ENCODE assay signal across 34 cellular contexts in the genomic region with DNA sequence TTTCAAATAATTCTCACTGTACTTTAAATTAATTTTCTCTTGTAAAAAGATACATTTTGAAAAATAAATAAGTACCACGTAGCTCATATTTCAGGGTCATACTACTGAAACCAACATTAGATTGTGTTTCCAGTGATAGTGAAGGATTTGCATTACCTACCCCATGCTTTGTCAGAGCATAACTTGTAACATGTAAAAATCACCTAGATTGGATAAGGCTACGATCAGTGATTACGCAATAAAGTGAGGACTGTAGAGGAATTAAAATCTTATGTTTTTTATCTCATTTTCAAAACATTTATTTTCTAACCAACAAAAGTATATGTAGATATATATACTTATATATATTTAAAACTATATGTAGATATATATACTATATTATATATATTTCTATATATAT.
"Had no signal": no experiment of that assay in that cellular context is flagged by ENCODE, and none has a peak within 500 bp of the region (broad histone marks: within the 10 kb centered on the region; RNA-seq: fewer than 3 reads in every experiment).

No MANE protein-coding gene starts in this region.

- H3K4me1 ChIP-seq: ascending aorta, breast epithelium, colonic mucosa, esophagus squamous epithelium, gastrocnemius medialis, heart left ventricle had no signal

- H3K4me3 Mint-ChIP-seq: activated B cell treated with CpG ODN at 0.5 μM for 24 hours; activated CD8-positive, alpha-beta memory T cell treated with anti-CD3 and anti-CD28 coated beads, Interleukin-2, amount 10 ng/mL, durations not matched to agents 7 days and 5 days; activated CD8-positive, alpha-beta T cell treated with anti-CD3 and anti-CD28 coated beads, Interleukin-2, amount 10 ng/mL, durations not matched to agents 7 days and 5 days; activated naive CD4-positive, alpha-beta T cell treated with anti-CD3 and anti-CD28 coated beads for 36 hours; activated naive CD8-positive, alpha-beta T cell treated with anti-CD3 and anti-CD28 coated beads, Interleukin-2, amount 10 ng/mL, durations not matched to agents 7 days and 5 days; activated T-helper 1 cell treated with anti-CD3 and anti-CD28 coated beads, Interleukin-12 subunit alpha, Interleukin-12 subunit beta, Interleukin-2, Interleukin-4 antibody, amounts not matched to agents 30 ng/mL and 10 ng/mL and 1 ng/mL, durations not matched to agents 14 hours and 24 hours and 36 hours; brain had no signal

- H3K79me2 ChIP-seq: hepatocyte had no signal

- H3K27ac ChIP-seq: ascending aorta, breast epithelium, cardiac muscle cell, colonic mucosa, epithelial cell of prostate, esophagus squamous epithelium, gastrocnemius medialis, heart left ventricle, hepatocyte, WERI-Rb-1 had no signal

- H2AFZ ChIP-seq: hepatocyte had no signal

- H3K4me1 Mint-ChIP-seq: activated B cell treated with CpG ODN at 0.5 μM for 24 hours; activated CD8-positive, alpha-beta memory T cell treated with anti-CD3 and anti-CD28 coated beads, Interleukin-2, amount 10 ng/mL, durations not matched to agents 7 days and 5 days; activated naive CD8-positive, alpha-beta T cell treated with anti-CD3 and anti-CD28 coated beads, Interleukin-2, amount 10 ng/mL, durations not matched to agents 7 days and 5 days; brain had no signal

- H3K27me3 Mint-ChIP-seq: activated B cell treated with CpG ODN at 0.5 μM for 24 hours; activated naive CD8-positive, alpha-beta T cell treated with anti-CD3 and anti-CD28 coated beads, Interleukin-2, amount 10 ng/mL, durations not matched to agents 7 days and 5 days; brain had no signal

- ATAC-seq: activated CD4-positive, CD25-positive, alpha-beta regulatory T cell treated with anti-CD3 and anti-CD28 coated beads, Interleukin-2, amount 50 U/mL, for 24 hours; activated CD8-positive, alpha-beta memory T cell treated with anti-CD3 and anti-CD28 coated beads, Interleukin-2, amount 10 ng/mL, durations not matched to agents 7 days and 5 days; activated CD8-positive, alpha-beta T cell treated with anti-CD3 and anti-CD28 coated beads, Interleukin-2, amount 10 ng/mL, durations not matched to agents 7 days and 5 days; activated naive CD4-positive, alpha-beta T cell treated with anti-CD3 and anti-CD28 coated beads, Interleukin-2, amount 50 U/mL, for 72 hours; gastrocnemius medialis; heart left ventricle had no signal

- H3K27me3 ChIP-seq: ascending aorta, breast epithelium, cardiac muscle cell, colonic mucosa, esophagus squamous epithelium, gastrocnemius medialis, heart left ventricle, hepatocyte had no signal

- DNase-seq: activated B cell treated with CpG ODN at 0.5 μM for 24 hours; activated CD4-positive, alpha-beta T cell treated with anti-CD3 and anti-CD28 coated beads for 48 hours; activated CD4-positive, alpha-beta T cell treated with anti-CD3 and anti-CD28 coated beads, Interleukin-2, amount 50 U/mL, for 1 hour; activated CD4-positive, alpha-beta T cell treated with anti-CD3 and anti-CD28 coated beads, Interleukin-2, amount 50 U/mL, for 48 hours; activated CD8-positive, alpha-beta memory T cell treated with anti-CD3 and anti-CD28 coated beads, Interleukin-2, amount 10 ng/mL, durations not matched to agents 7 days and 5 days; activated CD8-positive, alpha-beta memory T cell treated with anti-CD3 and anti-CD28 coated beads, Interleukin-2, amount 50 U/mL, for 4 hours; activated CD8-positive, alpha-beta T cell treated with anti-CD3 and anti-CD28 coated beads, Interleukin-2, amount 10 ng/mL, durations not matched to agents 7 days and 5 days; activated effector memory CD4-positive, alpha-beta T cell treated with anti-CD3 and anti-CD28 coated beads, Interleukin-2, amount 50 U/mL, for 16 hours; activated naive CD4-positive, alpha-beta T cell treated with anti-CD3 and anti-CD28 coated beads for 36 hours; activated naive CD8-positive, alpha-beta T cell treated with anti-CD3 and anti-CD28 coated beads, Interleukin-2, amount 10 ng/mL, durations not matched to agents 7 days and 5 days; activated T-cell treated with anti-CD3 and anti-CD28 coated beads, Interleukin-2, amount 50 U/mL, for 1 hour; activated T-cell treated with anti-CD3 and anti-CD28 coated beads, Interleukin-2, amount 50 U/mL, for 48 hours; central memory CD4-positive, alpha-beta T cell; cerebellar nuclear complex; colonic mucosa; effector CD8-positive, alpha-beta T cell; esophagus squamous epithelium; gastrocnemius medialis; glutamatergic neuron; heart left ventricle; T-helper 2 cell; WERI-Rb-1 had no signal

- FAIRE-seq: endometrium, endothelial cell of umbilical vein had no signal

- H3K9me3 ChIP-seq: ascending aorta, breast epithelium, colonic mucosa, esophagus squamous epithelium, gastrocnemius medialis, heart left ventricle had no signal

- H3K36me3 Mint-ChIP-seq: activated CD8-positive, alpha-beta memory T cell treated with anti-CD3 and anti-CD28 coated beads, Interleukin-2, amount 10 ng/mL, durations not matched to agents 7 days and 5 days; activated naive CD4-positive, alpha-beta T cell treated with anti-CD3 and anti-CD28 coated beads, Interleukin-2, amount 50 U/mL, for 72 hours; activated naive CD8-positive, alpha-beta T cell treated with anti-CD3 and anti-CD28 coated beads, Interleukin-2, amount 10 ng/mL, durations not matched to agents 7 days and 5 days; brain had no signal

- H3K9me3 Mint-ChIP-seq: activated B cell treated with CpG ODN at 0.5 μM for 24 hours; activated naive CD4-positive, alpha-beta T cell treated with anti-CD3 and anti-CD28 coated beads for 36 hours; activated naive CD4-positive, alpha-beta T cell treated with anti-CD3 and anti-CD28 coated beads, Interleukin-2, amount 50 U/mL, for 72 hours; activated T-helper 1 cell treated with anti-CD3 and anti-CD28 coated beads, Interleukin-12 subunit alpha, Interleukin-12 subunit beta, Interleukin-2, Interleukin-4 antibody, amounts not matched to agents 30 ng/mL and 10 ng/mL and 1 ng/mL, durations not matched to agents 14 hours and 24 hours and 36 hours; activated T-helper 2 cell treated with anti-CD3 and anti-CD28 coated beads, Interferon-gamma antibody, Interleukin-2, Interleukin-4, amounts not matched to agents 10 μg/mL and 5 μg/mL and 100 μg/mL, durations not matched to agents 14 hours and 24 hours and 36 hours; brain had no signal

- H3K36me3 ChIP-seq: ascending aorta, breast epithelium, cardiac muscle cell, colonic mucosa, esophagus squamous epithelium, gastrocnemius medialis, heart left ventricle, WERI-Rb-1 had no signal

- H3K27ac Mint-ChIP-seq: activated B cell treated with CpG ODN at 0.5 μM for 24 hours; activated CD8-positive, alpha-beta memory T cell treated with anti-CD3 and anti-CD28 coated beads, Interleukin-2, amount 10 ng/mL, durations not matched to agents 7 days and 5 days; activated CD8-positive, alpha-beta T cell treated with anti-CD3 and anti-CD28 coated beads, Interleukin-2, amount 10 ng/mL, durations not matched to agents 7 days and 5 days; activated naive CD4-positive, alpha-beta T cell treated with anti-CD3 and anti-CD28 coated beads for 36 hours; activated naive CD4-positive, alpha-beta T cell treated with anti-CD3 and anti-CD28 coated beads, Interleukin-2, amount 50 U/mL, for 72 hours; activated naive CD8-positive, alpha-beta T cell treated with anti-CD3 and anti-CD28 coated beads, Interleukin-2, amount 10 ng/mL, durations not matched to agents 7 days and 5 days; activated T-helper 1 cell treated with anti-CD3 and anti-CD28 coated beads, Interleukin-12 subunit alpha, Interleukin-12 subunit beta, Interleukin-2, Interleukin-4 antibody, amounts not matched to agents 30 ng/mL and 10 ng/mL and 1 ng/mL, durations not matched to agents 14 hours and 24 hours and 36 hours; activated T-helper 2 cell treated with anti-CD3 and anti-CD28 coated beads, Interferon-gamma antibody, Interleukin-2, Interleukin-4, amounts not matched to agents 10 μg/mL and 5 μg/mL and 100 μg/mL, durations not matched to agents 14 hours and 24 hours and 36 hours; brain had no signal

- H3K4me3 ChIP-seq: ascending aorta, breast epithelium, cardiac muscle cell, colonic mucosa, esophagus squamous epithelium, gastrocnemius medialis, heart left ventricle, hepatocyte had no signal

- H3K4me2 ChIP-seq: hepatocyte had no signal
